In the genomic region with DNA sequence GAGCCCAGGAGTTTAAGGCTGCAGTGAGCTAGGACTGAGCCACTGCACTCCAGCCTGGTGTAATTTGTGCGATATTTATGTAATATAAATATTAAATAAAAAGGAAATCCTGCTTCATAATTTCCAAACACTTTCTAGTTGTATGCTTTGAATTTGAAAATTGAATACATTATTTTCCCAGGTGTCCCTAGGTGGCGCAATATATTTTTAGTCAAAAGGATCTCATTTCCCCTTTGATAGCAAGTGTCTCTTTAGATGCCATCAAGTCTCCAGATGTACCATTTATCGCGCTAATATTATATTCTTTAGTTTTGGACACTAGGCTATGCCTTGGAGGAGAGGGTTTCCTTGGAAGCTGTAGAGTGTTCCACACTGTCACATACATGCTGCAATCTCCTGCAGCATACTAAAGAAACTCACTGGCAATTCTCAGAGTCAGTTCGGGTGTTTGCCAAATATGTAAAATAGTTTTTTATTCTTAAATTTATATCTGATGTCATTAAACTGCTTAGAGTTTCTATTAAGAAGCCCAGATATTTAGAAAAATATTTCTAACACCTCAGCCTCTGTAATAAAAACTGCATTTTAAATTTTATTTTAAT, we compare ENCODE assay signal across 9 cellular contexts. TPM values are rescaled to one million over a fixed set of nuclear protein-coding genes. Genes with fewer than 3 reads are reported as not detected.
DNase-seq lines count a peak whose midpoint lies in the region; ATAC-seq, FAIRE-seq and TF ChIP-seq lines count a peak whose summit lies in the region.
"Had no signal": no experiment of that assay in that cellular context is flagged by ENCODE, and none has a peak within 500 bp of the region (broad histone marks: within the 10 kb centered on the region; RNA-seq: fewer than 3 reads in every experiment).

No MANE protein-coding gene starts in this region.

- DNase-seq in NCI-H2081 (lab: John Stamatoyannopoulos, UW) (peak; percentile 5 to 11), NCI-H2081 treated with DMSO at 0.1 percent for 48 hours (lab: John Stamatoyannopoulos, UW) (no peak), chondrocyte (ENCODE audit: low spot score) (no peak), pancreas (no peak), suprapubic skin (ENCODE audit: low spot score in 2 of 2) (no peak)
- DNase-seq in activated naive CD4-positive, alpha-beta T cell treated with anti-CD3 and anti-CD28 coated beads, Interleukin-2, amount 50 U/mL, for 16 hours: no peak

- H4K20me1 ChIP-seq in Loucy (ENCODE audit: insufficient read depth, low read length, poor library complexity, severe bottlenecking): no peaks in the 10 kb centered on the region

- H3K27ac ChIP-seq in pancreas (no peak overlapping the region), suprapubic skin (no peak overlapping the region)

- FAIRE-seq in pancreas (lab: Jason Lieb, UNC): no peak

- TF ChIP-seq CTCF in Loucy (conservative IDR thresholded peaks at IDR 0.05; ENCODE audit: low read length) (peak; percentile 71), chondrocyte (IDR thresholded peaks at IDR 0.05) (peak; percentile 82), pancreas (IDR thresholded peaks at IDR 0.05) (peak in 3 of 4 donors; percentile 10 to 19 (median 17)), suprapubic skin (IDR thresholded peaks at IDR 0.05) (no peak)

- ATAC-seq in pancreas: peak in 3 of 4 donors; percentile 17 to 47 (median 31)
- ATAC-seq in HG03196 (IDR thresholded peaks at IDR 0.05; ENCODE audit: unreplicated experiment): no peak

- no peaks in the 10 kb centered on the region for H3K36me3 Mint-ChIP-seq in chondrocyte (ENCODE audit: low read depth)

- TF ChIP-seq EP300 in suprapubic skin (IDR thresholded peaks at IDR 0.05): no peak

- H3K9me2 ChIP-seq in Loucy (replicated peaks; ENCODE audit: low read depth, low read length): no peaks in the 10 kb centered on the region

- H3K36me3 ChIP-seq in Loucy (ENCODE audit: insufficient read depth, low read length): no peaks in the 10 kb centered on the region
- no peaks in the 10 kb centered on the region for H3K36me3 ChIP-seq in pancreas
- no peaks in the 10 kb centered on the region for H3K36me3 ChIP-seq in suprapubic skin

- no peaks in the 10 kb centered on the region for H3K27me3 Mint-ChIP-seq in chondrocyte (ENCODE audit: low read depth)
- H3K27me3 Mint-ChIP-seq: CD8-positive, alpha-beta memory T cell had no signal

- peaks cover 18% of the 10 kb centered on the region for H3K27me3 ChIP-seq in Loucy (ENCODE audit: insufficient read depth, low read length, poor library complexity, severe bottlenecking)
- H3K27me3 ChIP-seq in pancreas: no peaks in the 10 kb centered on the region
- no peaks in the 10 kb centered on the region for H3K27me3 ChIP-seq in suprapubic skin

- H3F3A ChIP-seq in Loucy (ENCODE audit: low read depth): no peaks in the 10 kb centered on the region

- peak overlapping the region; percentile 65 for H2AFZ ChIP-seq in Loucy (ENCODE audit: low read length)

- no peaks in the 10 kb centered on the region for H3K9me3 Mint-ChIP-seq in chondrocyte (ENCODE audit: low read depth)
- H3K9me3 Mint-ChIP-seq: CD8-positive, alpha-beta memory T cell had no signal

- intact Hi-C loops in pancreas (cut with DNase I): no loop called here

- H3K9me3 ChIP-seq in Loucy (ENCODE audit: insufficient read depth, low read depth, low read length) (no peaks in the 10 kb centered on the region), pancreas (no peaks in the 10 kb centered on the region), suprapubic skin (no peaks in the 10 kb centered on the region)

- no peak for TF ChIP-seq POLR2A in suprapubic skin (IDR thresholded peaks at IDR 0.05)

- peaks cover 2% of the 10 kb centered on the region for H3K4me1 Mint-ChIP-seq in chondrocyte (ENCODE audit: low read depth)

- H3K79me2 ChIP-seq in Loucy (ENCODE audit: insufficient read depth, low read length): no peaks in the 10 kb centered on the region

- H3K4me3 ChIP-seq in Loucy (ENCODE audit: low read length, poor library complexity, severe bottlenecking) (no peak overlapping the region), pancreas (no peak overlapping the region), suprapubic skin (no peak overlapping the region)

- H3K4me2 ChIP-seq in Loucy (ENCODE audit: low read depth, low read length, poor library complexity, severe bottlenecking): no peak overlapping the region

- H3K4me1 ChIP-seq in Loucy (ENCODE audit: insufficient read depth, low read length, poor library complexity, severe bottlenecking) (peaks cover 17% of the 10 kb centered on the region), pancreas (peaks cover 0 to 2% (median 0%) of the 10 kb centered on the region in 3 donors), suprapubic skin (peaks cover 2% of the 10 kb centered on the region)

- H3K27ac Mint-ChIP-seq in chondrocyte (ENCODE audit: unreplicated experiment): no peak overlapping the region

- H3K9ac ChIP-seq in Loucy (ENCODE audit: low read depth, low read length, poor library complexity, severe bottlenecking): no peak overlapping the region

- WGBS in pancreas, 2 donors: 35 to 50% methylated on average over 5 of the region's 5 CpGs
- 59% methylated on average over 5 of the region's 5 CpGs for WGBS in suprapubic skin

- H3K4me3 Mint-ChIP-seq in chondrocyte (ENCODE audit: unreplicated experiment): no peak overlapping the region

RNA-seq across cellular contexts. Expression of gene WDR7, which starts 5.6 kb away (rescaled TPM):
- total RNA-seq in chondrocyte: 14.3 to 27.8 TPM (median 14.9 TPM) in 3 replicates
- total RNA-seq in pancreas: 10 to 100 TPM in 4 of 6 donors, 1 to 10 TPM in 2; 6.7 to 14.4 (median 10.9) TPM
- 1 to 10 TPM; 2.5 to 4.3 TPM for polyA plus RNA-seq in pancreas
- total RNA-seq in suprapubic skin: 10 to 100 TPM; 14.4 to 29.2 (median 20.2) TPM

RNA-seq across cellular contexts. Expression of gene TXNL1, which starts 7.1 kb away (rescaled TPM):
- total RNA-seq in chondrocyte: 57.5 to 59.7 TPM (median 57.6 TPM) in 3 replicates
- total RNA-seq in pancreas: 10 to 100 TPM; 33.0 to 46.5 (median 35.7) TPM
- polyA plus RNA-seq in pancreas: 10 to 100 TPM; 36.0 to 42.9 TPM
- 10 to 100 TPM; 23.7 to 57.8 (median 47.8) TPM for total RNA-seq in suprapubic skin

Comparison
In these comparisons a context has a peak if more than half of its experiments do, and no peak if none do; other contexts are left out.
1. DNase-seq: peak in NCI-H2081 (2 of 2); none in NCI-H2081 treated with DMSO at 0.1 percent for 48 hours (single experiment), chondrocyte (single experiment), pancreas (0 of 6), suprapubic skin (0 of 2) and activated naive CD4-positive, alpha-beta T cell treated with anti-CD3 and anti-CD28 coated beads, Interleukin-2, amount 50 U/mL, for 16 hours (single experiment).
2. CTCF ChIP-seq: peak in Loucy (single experiment), chondrocyte (single experiment) and pancreas (3 of 4); none in suprapubic skin (0 of 2).